In the genomic region with DNA sequence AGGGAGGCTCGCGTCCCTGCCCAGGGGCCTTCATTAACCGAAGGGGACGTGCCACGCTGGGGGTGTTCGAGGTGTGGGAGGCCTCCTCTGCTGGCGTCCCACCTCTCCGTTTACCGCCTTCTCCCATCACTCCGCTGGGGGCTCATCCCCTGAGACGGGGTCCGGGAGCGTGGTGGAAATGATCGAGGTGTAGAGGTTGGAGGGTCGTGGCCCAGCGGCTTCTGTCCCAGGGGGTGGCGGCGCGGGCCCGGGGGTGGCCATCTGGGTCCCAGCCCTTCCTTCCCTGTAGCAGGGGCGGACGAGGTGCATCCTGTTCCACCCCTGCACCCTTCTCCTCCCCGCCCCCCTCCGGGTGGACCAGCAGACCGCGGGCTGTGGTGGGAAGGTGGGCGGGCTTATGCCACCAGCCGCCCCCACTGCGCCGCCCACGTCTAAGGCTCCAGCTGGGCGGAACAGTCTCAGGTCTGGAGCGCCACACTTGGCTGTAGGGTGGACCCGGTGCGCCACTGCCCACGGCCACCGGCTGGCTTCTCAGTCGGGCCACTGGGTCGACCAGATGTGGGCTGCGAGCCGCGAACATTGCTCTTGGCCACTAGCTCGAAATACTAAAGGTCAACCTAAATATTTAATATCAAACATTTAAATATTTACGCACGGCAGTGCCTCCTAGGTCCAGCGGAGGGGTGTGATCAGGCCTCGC, we compare ENCODE assay signal across 23 cellular contexts.
"Had no signal": no experiment of that assay in that cellular context is flagged by ENCODE, and none has a peak within 500 bp of the region (broad histone marks: within the 10 kb centered on the region; RNA-seq: fewer than 3 reads in every experiment).

No MANE protein-coding gene starts in this region.

- FAIRE-seq: keratinocyte had no signal

- H3K4me1 Mint-ChIP-seq: naive thymus-derived CD4-positive, alpha-beta T cell; stimulated activated naive B cell treated with anti-CD40 and anti-IgM and Interleukin-4, amounts not matched to agents 10 μg/mL and 1 μg/mL and 100 μg/mL, for 72 hours had no signal

- H3K4me1 ChIP-seq: left ventricle myocardium inferior, right lobe of liver, suprapubic skin, tibial artery, vagina had no signal

- H3K4me3 Mint-ChIP-seq: stimulated activated naive B cell treated with anti-CD40 and anti-IgM and Interleukin-4, amounts not matched to agents 10 μg/mL and 1 μg/mL and 100 μg/mL, for 72 hours; stimulated activated naive CD8-positive, alpha-beta T cell treated with anti-CD3 and anti-CD28 coated beads, Interleukin-15, Interleukin-2, amounts not matched to agents 100 ng/mL and 50 ng/mL, for 24 hours had no signal

- H3K36me3 ChIP-seq: left ventricle myocardium inferior, ovary, right lobe of liver, suprapubic skin, thoracic aorta, tibial artery, vagina had no signal

- H3K27ac ChIP-seq: left ventricle myocardium inferior, ovary, right lobe of liver, suprapubic skin, thoracic aorta, tibial artery, vagina had no signal

- H3K9me3 ChIP-seq: right lobe of liver had no signal

- DNase-seq: head of caudate nucleus; hippocampal formation; left ventricle myocardium inferior; midbrain; mucosa of descending colon; naive thymus-derived CD4-positive, alpha-beta T cell; ovary; right lobe of liver; stimulated activated CD4-positive, alpha-beta T cell treated with anti-CD3 and anti-CD28 coated beads, Interleukin-1b, Interleukin-23, amount 100 ng/mL, for 48 hours; stimulated activated CD4-positive, alpha-beta T cell treated with anti-CD3 and anti-CD28 coated beads, Interleukin-2, amount 100 ng/mL, for 48 hours; stimulated activated CD4-positive, alpha-beta T cell treated with anti-CD3 and anti-CD28 coated beads, Interleukin-4, amount 100 ng/mL, for 4 hours; stimulated activated CD8-positive, alpha-beta memory T cell treated with anti-CD3 and anti-CD28 coated beads, Interleukin-4, amount 100 ng/mL, for 48 hours; stimulated activated naive B cell treated with anti-CD40 and anti-IgM and Interleukin-4, amounts not matched to agents 10 μg/mL and 1 μg/mL and 100 μg/mL, for 72 hours; tibial artery; trophoblast cell had no signal

- H3K4me3 ChIP-seq: left ventricle myocardium inferior, lung, mucosa of descending colon, ovary, right lobe of liver, smooth muscle cell, suprapubic skin, thoracic aorta, tibial artery, vagina had no signal

- H3K27me3 Mint-ChIP-seq: naive thymus-derived CD4-positive, alpha-beta T cell; progenitor cell of endocrine pancreas; stimulated activated naive B cell treated with anti-CD40 and anti-IgM and Interleukin-4, amounts not matched to agents 10 μg/mL and 1 μg/mL and 100 μg/mL, for 72 hours; stimulated activated naive CD8-positive, alpha-beta T cell treated with anti-CD3 and anti-CD28 coated beads, Interleukin-15, Interleukin-2, amounts not matched to agents 100 ng/mL and 50 ng/mL, for 24 hours had no signal

- H3K27me3 ChIP-seq: ovary, right lobe of liver, suprapubic skin, tibial artery, vagina had no signal

- ATAC-seq: mucosa of descending colon; naive thymus-derived CD4-positive, alpha-beta T cell; stimulated activated naive B cell treated with anti-CD40 and anti-IgM and Interleukin-4, amounts not matched to agents 10 μg/mL and 1 μg/mL and 100 μg/mL, for 72 hours had no signal

- H3K27ac Mint-ChIP-seq: naive thymus-derived CD4-positive, alpha-beta T cell; progenitor cell of endocrine pancreas; stimulated activated naive B cell treated with anti-CD40 and anti-IgM and Interleukin-4, amounts not matched to agents 10 μg/mL and 1 μg/mL and 100 μg/mL, for 72 hours; stimulated activated naive CD8-positive, alpha-beta T cell treated with anti-CD3 and anti-CD28 coated beads, Interleukin-15, Interleukin-2, amounts not matched to agents 100 ng/mL and 50 ng/mL, for 24 hours had no signal
